In genomic region chr17:50468120-50469004, GRCh38 we compare ENCODE assay signal across 9 cellular contexts. TPM values are rescaled to one million over a fixed set of nuclear protein-coding genes. Genes with fewer than 3 reads are reported as not detected.
DNase-seq lines count a peak whose midpoint lies in the region; ATAC-seq and TF ChIP-seq lines count a peak whose summit lies in the region.
"Had no signal": no experiment of that assay in that cellular context is flagged by ENCODE, and none has a peak within 500 bp of the region (broad histone marks: within the 10 kb centered on the region; RNA-seq: fewer than 3 reads in every experiment).

Gene CHAD (minus strand): TSS chr17:50468880. CDS start chr17:50468813, 67 bp downstream.

- H3K9me3 ChIP-seq in esophagus squamous epithelium, result no peaks in the 10 kb centered on the region
- no peaks in the 10 kb centered on the region for H3K9me3 ChIP-seq in aorta (ENCODE audit: control insufficient read depth, low read length)
- H3K9me3 ChIP-seq: Caco-2 had no signal

- H3K4me1 ChIP-seq in esophagus squamous epithelium, result peaks cover 12 to 39% (median 14%) of the 10 kb centered on the region in 3 donors
- no peaks in the 10 kb centered on the region for H3K4me1 ChIP-seq in aorta (ENCODE audit: control insufficient read depth in 1 of 2, insufficient read depth in 2 of 2, low read length in 2 of 2)
- H3K4me1 ChIP-seq: Caco-2 had no signal

- H3K9me3 Mint-ChIP-seq in naive B cell, result no peaks in the 10 kb centered on the region

- H3K27me3 ChIP-seq in esophagus squamous epithelium (peaks cover 0 to 29% (median 0%) of the 10 kb centered on the region in 4 donors), aorta (ENCODE audit: control insufficient read depth in 1 of 2, insufficient read depth in 2 of 2, low read length in 1 of 2) (no peaks in the 10 kb centered on the region)

- no peak for TF ChIP-seq POLR2A in esophagus squamous epithelium (IDR thresholded peaks at IDR 0.05)

- H3K4me3 Mint-ChIP-seq in naive B cell, result peak within 1 kb of the TSS in 7 of 8 donors; percentile 37 to 84 (median 65)

- no peak for TF ChIP-seq CTCF in esophagus squamous epithelium (IDR thresholded peaks at IDR 0.05)

- H3K27ac Mint-ChIP-seq in naive B cell, result peak within 1 kb of the TSS in 1 of 6 donors; percentile 52

- DNase-seq in Right ventricle myocardium inferior (ENCODE audit: missing footprints), result no peak
- DNase-seq in cardiac septum (ENCODE audit: low spot score), result no peak
- DNase-seq in esophagus squamous epithelium (lab: John Stamatoyannopoulos, UW), result no peak
- no peak for DNase-seq in naive B cell
- no peak for DNase-seq in aorta
- no peak for DNase-seq in LoVo (ENCODE audit: low spot score)
- DNase-seq in activated CD4-positive, alpha-beta T cell treated with anti-CD3 and anti-CD28 coated beads for 1 hour, result no peak

- no peak within 1 kb of the TSS for H3K27ac ChIP-seq in esophagus squamous epithelium
- no peak within 1 kb of the TSS for H3K27ac ChIP-seq in aorta (ENCODE audit: low read depth in 1 of 2, low read length in 2 of 2)

- H3K4me3 ChIP-seq in esophagus squamous epithelium, result peak within 1 kb of the TSS; percentile 13 to 59 (median 38)
- peak within 1 kb of the TSS in 1 of 2 donors; percentile 2 for H3K4me3 ChIP-seq in aorta (ENCODE audit: low read length in 2 of 2)

- intact Hi-C loops in Right ventricle myocardium inferior (cut with DNase I), result no loop called here
- intact Hi-C loops in cardiac septum (cut with DNase I), result no loop called here
- intact Hi-C loops in esophagus squamous epithelium (cut with DNase I), result no loop called here
- intact Hi-C loops in aorta (cut with DNase I), result no loop called here

- ATAC-seq in Right ventricle myocardium inferior, result peak; percentile 26
- ATAC-seq in naive B cell (ENCODE audit: low read depth in 2 of 2), result peak; percentile 43 to 49
- ATAC-seq in aorta (ENCODE audit: low FRiP score), result peak; percentile 21
- no peak for ATAC-seq in GM21825 (IDR thresholded peaks at IDR 0.05; ENCODE audit: unreplicated experiment)

- peaks cover 6 to 22% (median 8%) of the 10 kb centered on the region in 3 donors for H3K4me1 Mint-ChIP-seq in naive B cell

- peaks cover 0 to 23% of the 10 kb centered on the region in 2 donors for H3K36me3 Mint-ChIP-seq in naive B cell

- H3K36me3 ChIP-seq in esophagus squamous epithelium (peaks cover 0 to 27% (median 0%) of the 10 kb centered on the region in 3 donors), aorta (ENCODE audit: control insufficient read depth in 1 of 2, insufficient read depth in 2 of 2, low read length in 1 of 2) (peaks cover 0 to 1% of the 10 kb centered on the region in 2 donors)

- WGBS in esophagus squamous epithelium, 2 donors, result 49 to 64% methylated on average over 6 to 16 of the region's 66 CpGs
- WGBS in aorta, 2 donors, result 29 to 33% methylated on average over 61 to 66 of the region's 66 CpGs

- H3K27me3 Mint-ChIP-seq in naive B cell, result peaks cover 5 to 34% (median 30%) of the 10 kb centered on the region in 3 donors

RNA-seq across cellular contexts. Expression of gene CHAD, which starts in this region (rescaled TPM):
- total RNA-seq in Right ventricle myocardium inferior (0.16 TPM), cardiac septum (0.30 TPM), esophagus squamous epithelium (under 1 TPM in 2 of 4 donors, not detected in 2; 0.19 to 0.80 TPM), aorta (under 1 TPM in 1 of 2 donors, not detected in 1; 0.57 TPM)
- polyA plus RNA-seq in naive B cell (ENCODE audit: low read depth in 6 of 6) (under 1 TPM in 3 of 6 donors, not detected in 3; 0.14 to 0.24 (median 0.16) TPM), aorta (1 to 10 TPM in 1 of 2 donors, under 1 TPM in 1; 0.20 to 2.3 TPM)
- total RNA-seq: Caco-2 had no signal

Comparison
In these comparisons a context has a peak if more than half of its experiments do, and no peak if none do; other contexts are left out.
1. Peak in ATAC-seq in Right ventricle myocardium inferior; RNA of the gene not detected or under 1 TPM.
2. Peak in ATAC-seq in naive B cell; RNA of the gene not detected or under 1 TPM.